1 cellular context compared by ENCODE assay signal in genomic region chr20:3888622-3889488, GRCh38.
TF ChIP-seq lines count a peak whose summit lies in the region.

Gene PANK2 (plus strand): TSS chr20:3889387.

TF ChIP-seq in K562, 482 proteins besides CTCF, POLR2A, EP300 and RAD21 (continued from another document and continues in another):
- TF ChIP-seq PREB (CRISPR knock-in tag; IDR thresholded peaks at IDR 0.05) = no peak
- no peak; the same call in none of the 2 replicates for TF ChIP-seq ETV5 (CRISPR knock-in tag; IDR thresholded peaks at IDR 0.05; ENCODE audit: low read depth)
- TF ChIP-seq TEAD4 (IDR thresholded peaks at IDR 0.05; ENCODE audit: low read length) = no peak
- TF ChIP-seq TEAD4 (CRISPR knock-in tag; IDR thresholded peaks at IDR 0.05; ENCODE audit: borderline replicate concordance) = no peak
- TF ChIP-seq ZNF184 (CRISPR knock-in tag; IDR thresholded peaks at IDR 0.05) = no peak
- no peak; the same call in 1 of the 2 replicates for TF ChIP-seq JUND (IDR thresholded peaks at IDR 0.05; ENCODE audit: borderline replicate concordance, low read depth, low read length)
- no peak for TF ChIP-seq JUND (tag; IDR thresholded peaks at IDR 0.05; ENCODE audit: borderline replicate concordance, low read depth, low read length)
- TF ChIP-seq ZNF431 (CRISPR knock-in tag; IDR thresholded peaks at IDR 0.05) = 0 out of 2 replicates have a peak, but pooled peaks have one; percentile 20
- no peak for TF ChIP-seq E4F1 (CRISPR knock-in tag; IDR thresholded peaks at IDR 0.05; ENCODE audit: borderline replicate concordance)
- TF ChIP-seq ZNF518B (CRISPR knock-in tag; IDR thresholded peaks at IDR 0.05) = no peak
- no peak for TF ChIP-seq SAFB2 (IDR thresholded peaks at IDR 0.05; ENCODE audit: borderline replicate concordance, low read depth, low read length, severe bottlenecking)
- no peak for TF ChIP-seq E2F1 (CRISPR knock-in tag; IDR thresholded peaks at IDR 0.05)
- no peak for TF ChIP-seq HES1 (IDR thresholded peaks at IDR 0.05; ENCODE audit: low read depth)
- no peak for TF ChIP-seq E2F3 (CRISPR knock-in tag; IDR thresholded peaks at IDR 0.05)
- no peak for TF ChIP-seq TRIM24 (IDR thresholded peaks at IDR 0.05)
- TF ChIP-seq WHSC1 (IDR thresholded peaks at IDR 0.05; ENCODE audit: low read length) = no peak
- TF ChIP-seq UBTF (IDR thresholded peaks at IDR 0.05; ENCODE audit: borderline replicate concordance in 1 of 2, low read depth in 2 of 2, low read length in 2 of 2) = no peak; a peak in 1 of 4 replicates
- TF ChIP-seq E2F4 (CRISPR knock-in tag; IDR thresholded peaks at IDR 0.05; ENCODE audit: low read depth) = no peak
- no peak for TF ChIP-seq ZNF717 (CRISPR knock-in tag; IDR thresholded peaks at IDR 0.05)
- no peak for TF ChIP-seq BCLAF1 (IDR thresholded peaks at IDR 0.05; ENCODE audit: borderline replicate concordance in 1 of 2, control insufficient read depth in 1 of 2, low read depth in 2 of 2, low read length in 1 of 2)
- no peak for TF ChIP-seq ZNF41 (CRISPR knock-in tag; conservative IDR thresholded peaks at IDR 0.05)
- TF ChIP-seq POLR3G (IDR thresholded peaks at IDR 0.05; ENCODE audit: extremely low read depth, insufficient read length, insufficient replicate concordance) = no peak
- no peak for TF ChIP-seq ZNF174 (CRISPR knock-in tag; IDR thresholded peaks at IDR 0.05)
- TF ChIP-seq TEAD2 (tag; IDR thresholded peaks at IDR 0.05) = no peak
- TF ChIP-seq LCOR (CRISPR knock-in tag; IDR thresholded peaks at IDR 0.05) = peak; percentile 59
- TF ChIP-seq HOXB6 (CRISPR knock-in tag; IDR thresholded peaks at IDR 0.05; ENCODE audit: borderline replicate concordance) = no peak
- TF ChIP-seq STAG1 (CRISPR knock-in tag; IDR thresholded peaks at IDR 0.05; ENCODE audit: borderline replicate concordance) = no peak
- TF ChIP-seq ATF1 (CRISPR knock-in tag; IDR thresholded peaks at IDR 0.05) = no peak
- peak; percentile 81 for TF ChIP-seq ATF1 (tag; IDR thresholded peaks at IDR 0.05)
- TF ChIP-seq CXXC5 (CRISPR knock-in tag; IDR thresholded peaks at IDR 0.05) = peak; percentile 89
- peak in 2 of 3 experiments; percentile 41 to 76 for TF ChIP-seq YY1 (IDR thresholded peaks at IDR 0.05; ENCODE audit: borderline replicate concordance in 1 of 3, control insufficient read depth in 1 of 3, extremely low read depth in 1 of 3, insufficient read depth in 3 of 3, insufficient read length in 1 of 3, insufficient replicate concordance in 2 of 3, low read depth in 1 of 3, low read length in 2 of 3)
- TF ChIP-seq KAT7 (CRISPR knock-in tag; IDR thresholded peaks at IDR 0.05; ENCODE audit: borderline replicate concordance) = peak; percentile 92; the same call in 1 of the 2 replicates
- no peak for TF ChIP-seq ATF3 (IDR thresholded peaks at IDR 0.05)
- TF ChIP-seq ATF3 (CRISPR knock-in tag; conservative IDR thresholded peaks at IDR 0.05) = no peak
- TF ChIP-seq ZNF165 (CRISPR knock-in tag; IDR thresholded peaks at IDR 0.05; ENCODE audit: borderline replicate concordance) = no peak
- no peak for TF ChIP-seq ZNF77 (CRISPR knock-in tag; IDR thresholded peaks at IDR 0.05)
- TF ChIP-seq RBM39 (optimal IDR thresholded peaks at IDR 0.05; ENCODE audit: low read depth, low read length) = no peak
- no peak for TF ChIP-seq SMAD3 (CRISPR knock-in tag; conservative IDR thresholded peaks at IDR 0.05)
- no peak for TF ChIP-seq NR2C2 (CRISPR knock-in tag; IDR thresholded peaks at IDR 0.05)
- TF ChIP-seq NR2C2 (tag; IDR thresholded peaks at IDR 0.05) = peak; percentile 81
- TF ChIP-seq NFIC (IDR thresholded peaks at IDR 0.05) = no peak; the same call in 1 of the 2 replicates
- no peak; the same call in 1 of the 2 replicates for TF ChIP-seq ZNF232 (CRISPR knock-in tag; IDR thresholded peaks at IDR 0.05)
- no peak for TF ChIP-seq HDAC8 (tag; IDR thresholded peaks at IDR 0.05)
- peak; percentile 85 for TF ChIP-seq EP400 (IDR thresholded peaks at IDR 0.05)
- peak; percentile 71 for TF ChIP-seq SUPT5H (IDR thresholded peaks at IDR 0.05)
- no peak for TF ChIP-seq NR4A1 (CRISPR knock-in tag; IDR thresholded peaks at IDR 0.05)
- TF ChIP-seq NR4A1 (tag; IDR thresholded peaks at IDR 0.05) = no peak
- no peak for TF ChIP-seq KLF6 (CRISPR knock-in tag; IDR thresholded peaks at IDR 0.05; ENCODE audit: borderline replicate concordance)
- no peak for TF ChIP-seq ZNF584 (CRISPR knock-in tag; IDR thresholded peaks at IDR 0.05; ENCODE audit: low read depth)
- TF ChIP-seq ZNF347 (CRISPR knock-in tag; IDR thresholded peaks at IDR 0.05; ENCODE audit: low read depth) = no peak
- TF ChIP-seq ZBTB34 (CRISPR knock-in tag; IDR thresholded peaks at IDR 0.05) = no peak
- TF ChIP-seq CREB1 (IDR thresholded peaks at IDR 0.05) = peak; percentile 61
- TF ChIP-seq CREB1 (CRISPR knock-in tag; IDR thresholded peaks at IDR 0.05) = peak; percentile 88
- TF ChIP-seq GTF2F1 (IDR thresholded peaks at IDR 0.05; ENCODE audit: low read depth, low read length) = no peak
